Comparison of ENCODE assay signal across 20 cellular contexts in the genomic region with DNA sequence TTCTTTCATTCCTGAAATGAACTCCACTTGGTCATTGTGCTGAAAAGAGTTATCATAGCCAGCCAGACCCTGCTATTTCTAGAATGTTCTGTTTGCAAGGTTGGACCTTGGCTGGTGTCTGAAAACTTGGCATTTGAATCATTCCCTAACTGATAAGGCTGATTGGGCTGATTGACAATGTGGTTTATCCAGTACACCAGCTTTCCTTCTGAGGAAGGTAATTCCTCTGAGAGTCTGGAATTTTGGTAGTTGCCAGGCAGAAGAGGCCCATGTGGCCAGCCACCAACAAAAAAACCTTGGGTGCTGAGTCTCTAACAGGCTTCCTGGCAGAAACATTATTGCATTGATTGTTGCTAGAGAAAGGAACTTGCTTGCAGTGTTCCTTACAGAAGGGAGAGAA. TPM values are rescaled to one million over a fixed set of nuclear protein-coding genes. Genes with fewer than 3 reads are reported as not detected.
DNase-seq lines count a peak whose midpoint lies in the region; ATAC-seq, FAIRE-seq and TF ChIP-seq lines count a peak whose summit lies in the region.
"Had no signal": no experiment of that assay in that cellular context is flagged by ENCODE, and none has a peak within 500 bp of the region (broad histone marks: within the 10 kb centered on the region; RNA-seq: fewer than 3 reads in every experiment).

No MANE protein-coding gene starts in this region.

- H3K4me2 ChIP-seq in SU-DHL-6 (ENCODE audit: low read depth, low read length, poor library complexity, severe bottlenecking) (peak overlapping the region; percentile 53), smooth muscle cell (no peak overlapping the region)
- H3K4me2 ChIP-seq: BLaER1 treated with 17β-estradiol and CSF1 and Interleukin-3, amounts not matched to agents 10 nM and 100 nM; GM23338 had no signal

- ATAC-seq in stimulated activated memory B cell treated with anti-CD40 and anti-IgM and Interleukin-4, amounts not matched to agents 10 μg/mL and 1 μg/mL and 100 μg/mL, for 72 hours, result no peak
- ATAC-seq: GM23338, PC-3 had no signal

- peak overlapping the region; percentile 99 for H3K27ac ChIP-seq in SU-DHL-6 (ENCODE audit: low read depth, low read length)
- no peak overlapping the region for H3K27ac ChIP-seq in smooth muscle cell (ENCODE audit: low read depth)
- H3K27ac ChIP-seq: BLaER1 treated with 17β-estradiol and CSF1 and Interleukin-3, amounts not matched to agents 10 nM and 100 nM had no signal

- H3K9ac ChIP-seq in SU-DHL-6 (ENCODE audit: low read length) (no peak overlapping the region; the same call in 1 of the 2 replicates), smooth muscle cell (ENCODE audit: low read depth) (no peak overlapping the region)
- H3K9ac ChIP-seq: BLaER1 treated with 17β-estradiol and CSF1 and Interleukin-3, amounts not matched to agents 10 nM and 100 nM had no signal

- H3K9me3 ChIP-seq in SU-DHL-6 (ENCODE audit: insufficient read depth, low read length) (peaks cover 14% of the 10 kb centered on the region; the same call in 1 of the 2 replicates), smooth muscle cell (replicated peaks; ENCODE audit: low read depth) (no peaks in the 10 kb centered on the region)
- H3K9me3 ChIP-seq: MG63 had no signal

- peaks cover 76% of the 10 kb centered on the region for H3K4me1 Mint-ChIP-seq in stimulated activated memory B cell treated with anti-CD40 and anti-IgM and Interleukin-4, amounts not matched to agents 10 μg/mL and 1 μg/mL and 100 μg/mL, for 72 hours
- H3K4me1 Mint-ChIP-seq: GM23338 had no signal

- H3K9me2 ChIP-seq in SU-DHL-6 (replicated peaks; ENCODE audit: insufficient read depth, low read length), result no peaks in the 10 kb centered on the region

- H3K27me3 ChIP-seq in SU-DHL-6 (ENCODE audit: low read length), result no peaks in the 10 kb centered on the region
- no peaks in the 10 kb centered on the region for H3K27me3 ChIP-seq in smooth muscle cell (ENCODE audit: low read depth)
- H3K27me3 ChIP-seq: BLaER1 treated with 17β-estradiol and CSF1 and Interleukin-3, amounts not matched to agents 10 nM and 100 nM; MG63 had no signal

- TF ChIP-seq CTCF in SU-DHL-6 (IDR thresholded peaks at IDR 0.05; ENCODE audit: insufficient read depth, low read length, poor library complexity, severe bottlenecking) (no peak), fibroblast of the aortic adventitia (IDR thresholded peaks at IDR 0.05; ENCODE audit: insufficient read depth, low read length) (no peak), smooth muscle cell (IDR thresholded peaks at IDR 0.05; ENCODE audit: borderline replicate concordance, insufficient read depth, poor library complexity, severe bottlenecking) (no peak)

- no peaks in the 10 kb centered on the region for H3K27me3 Mint-ChIP-seq in stimulated activated memory B cell treated with anti-CD40 and anti-IgM and Interleukin-4, amounts not matched to agents 10 μg/mL and 1 μg/mL and 100 μg/mL, for 72 hours

- DNase-seq in GM18507 (ENCODE audit: extremely low spot score, insufficient read length, low read depth), result no peak
- DNase-seq in fibroblast of the aortic adventitia (ENCODE audit: low read depth), result peak; percentile 46
- no peak for DNase-seq in NCI-H187 (lab: John Stamatoyannopoulos, UW)
- no peak for DNase-seq in NCI-H774 (lab: John Stamatoyannopoulos, UW)
- no peak for DNase-seq in smooth muscle cell (lab: John Stamatoyannopoulos, UW; ENCODE audit: unreplicated experiment)
- no peak for DNase-seq in putamen (ENCODE audit: low spot score)
- DNase-seq: DMS79 treated with DMSO at 0.1 percent for 48 hours; HCEC 1CT; IMR-90; Kasumi-1; MG63; NCI-H1092 treated with DMSO at 0.1 percent for 48 hours; NCI-H2081 treated with DMSO at 0.1 percent for 48 hours; NK-92 treated with Interleukin-12 subunit alpha and Interleukin-12 subunit beta, amount 100 ng/mL, for 24 hours; PC-3 had no signal

- peaks cover 11% of the 10 kb centered on the region for H3K4me1 ChIP-seq in smooth muscle cell (ENCODE audit: low read depth)
- H3K4me1 ChIP-seq: BLaER1 treated with 17β-estradiol and CSF1 and Interleukin-3, amounts not matched to agents 10 nM and 100 nM had no signal

- FAIRE-seq in GM18507 (lab: Jason Lieb, UNC), result peak; percentile 26
- FAIRE-seq: HTR-8/SVneo had no signal

- H2AFZ ChIP-seq in SU-DHL-6 (ENCODE audit: low read depth, low read length, severe bottlenecking) (no peak overlapping the region), smooth muscle cell (ENCODE audit: low read depth) (no peak overlapping the region)
- H2AFZ ChIP-seq: GM23338 had no signal

- H3K79me2 ChIP-seq in SU-DHL-6 (ENCODE audit: insufficient read depth, low read length) (no peaks in the 10 kb centered on the region), smooth muscle cell (ENCODE audit: low read depth) (no peaks in the 10 kb centered on the region)

- H3K9me3 Mint-ChIP-seq in stimulated activated memory B cell treated with anti-CD40 and anti-IgM and Interleukin-4, amounts not matched to agents 10 μg/mL and 1 μg/mL and 100 μg/mL, for 72 hours, result peaks cover 2% of the 10 kb centered on the region

- no peak overlapping the region for H3K4me3 Mint-ChIP-seq in stimulated activated memory B cell treated with anti-CD40 and anti-IgM and Interleukin-4, amounts not matched to agents 10 μg/mL and 1 μg/mL and 100 μg/mL, for 72 hours
- H3K4me3 Mint-ChIP-seq: GM23338 had no signal

- H3K4me3 ChIP-seq in SU-DHL-6 (ENCODE audit: insufficient read depth, low read length, poor library complexity, severe bottlenecking), result no peak overlapping the region
- no peak overlapping the region for H3K4me3 ChIP-seq in fibroblast of the aortic adventitia (ENCODE audit: low read depth, low read length)
- no peak overlapping the region for H3K4me3 ChIP-seq in smooth muscle cell
- H3K4me3 ChIP-seq: BLaER1 treated with 17β-estradiol and CSF1 and Interleukin-3, amounts not matched to agents 10 nM and 100 nM; GM23338; MG63 had no signal

- H4K20me1 ChIP-seq in SU-DHL-6 (ENCODE audit: low read depth, low read length), result no peaks in the 10 kb centered on the region
- H4K20me1 ChIP-seq in smooth muscle cell (ENCODE audit: low read depth), result peaks cover 7% of the 10 kb centered on the region

- H3F3A ChIP-seq in SU-DHL-6 (ENCODE audit: insufficient read depth) (peaks cover 60% of the 10 kb centered on the region), smooth muscle cell (ENCODE audit: low read depth) (no peaks in the 10 kb centered on the region)

- peaks cover 54% of the 10 kb centered on the region for H3K36me3 Mint-ChIP-seq in stimulated activated memory B cell treated with anti-CD40 and anti-IgM and Interleukin-4, amounts not matched to agents 10 μg/mL and 1 μg/mL and 100 μg/mL, for 72 hours

- H3K36me3 ChIP-seq in SU-DHL-6 (ENCODE audit: low read length), result peaks cover 21% of the 10 kb centered on the region; the same call in 1 of the 2 replicates
- peaks cover 3% of the 10 kb centered on the region for H3K36me3 ChIP-seq in smooth muscle cell (ENCODE audit: low read depth)

- H3K27ac Mint-ChIP-seq in stimulated activated memory B cell treated with anti-CD40 and anti-IgM and Interleukin-4, amounts not matched to agents 10 μg/mL and 1 μg/mL and 100 μg/mL, for 72 hours, result peak overlapping the region; percentile 92
- H3K27ac Mint-ChIP-seq: GM23338 had no signal

RNA-seq across cellular contexts. Expression of a gene that starts 15.3 kb away (rescaled TPM):
- 20.3 and 155 TPM in 2 replicates for total RNA-seq in fibroblast of the aortic adventitia (ENCODE audit: low replicate concordance)
- 334 and 385 TPM in 2 replicates for total RNA-seq in smooth muscle cell
- 471 and 549 TPM in 2 replicates for polyA plus RNA-seq in smooth muscle cell

RNA-seq across cellular contexts. Expression of a gene that starts 15.6 kb away (rescaled TPM):
- total RNA-seq in fibroblast of the aortic adventitia (ENCODE audit: low replicate concordance), result 44.3 and 59.3 TPM in 2 replicates
- total RNA-seq in smooth muscle cell, result 53.6 and 60.4 TPM in 2 replicates
- polyA plus RNA-seq in smooth muscle cell, result 50.1 and 53.9 TPM in 2 replicates
